22 cellular contexts compared by ENCODE assay signal in the genomic region with DNA sequence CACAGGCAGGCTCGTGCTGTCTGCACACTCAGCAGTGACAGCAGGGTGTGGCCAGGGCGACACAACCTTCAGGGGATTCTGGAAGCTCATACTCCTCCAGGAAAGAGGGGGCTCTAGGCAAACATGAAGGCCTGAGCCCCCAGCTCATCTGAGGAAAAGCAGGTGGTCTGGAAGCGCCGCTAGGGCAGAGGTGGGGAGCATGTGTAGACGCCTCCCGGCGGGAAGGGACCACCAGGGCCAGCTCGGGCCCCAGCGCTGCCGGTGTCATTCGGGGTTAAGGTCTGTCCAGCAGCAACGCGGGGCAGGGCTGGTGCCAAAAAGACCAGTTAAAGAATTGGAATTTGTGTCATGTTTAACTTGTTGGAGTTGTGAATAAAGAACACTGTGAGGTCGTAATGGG. TPM values are rescaled to one million over a fixed set of nuclear protein-coding genes. Genes with fewer than 3 reads are reported as not detected.
DNase-seq lines count a peak whose midpoint lies in the region; ATAC-seq and TF ChIP-seq lines count a peak whose summit lies in the region.
"Had no signal": no experiment of that assay in that cellular context is flagged by ENCODE, and none has a peak within 500 bp of the region (broad histone marks: within the 10 kb centered on the region; RNA-seq: fewer than 3 reads in every experiment).

No MANE protein-coding gene starts in this region.

- no peak overlapping the region for H3K4me3 ChIP-seq in Caco-2 (ENCODE audit: low read depth, low read length)
- H3K4me3 ChIP-seq: MG63 had no signal

- H3K27me3 Mint-ChIP-seq in Caco-2 (ENCODE audit: insufficient read depth, unreplicated experiment) (no peaks in the 10 kb centered on the region), T-helper 17 cell (no peaks in the 10 kb centered on the region), brain (no peaks in the 10 kb centered on the region)

- H3K4me1 ChIP-seq in Caco-2 = peaks cover 6% of the 10 kb centered on the region; the same call in 1 of the 2 replicates

- peaks cover 70% of the 10 kb centered on the region for H3K36me3 Mint-ChIP-seq in Caco-2 (ENCODE audit: insufficient read depth, unreplicated experiment)
- peaks cover 15% of the 10 kb centered on the region for H3K36me3 Mint-ChIP-seq in T-helper 17 cell (ENCODE audit: low read depth)
- H3K36me3 Mint-ChIP-seq in brain = peaks cover 65% of the 10 kb centered on the region

- H3K9me3 ChIP-seq in Caco-2 (no peaks in the 10 kb centered on the region), T-helper 17 cell (ENCODE audit: control insufficient read depth, low read length, poor library complexity, severe bottlenecking) (no peaks in the 10 kb centered on the region)

- no peak for ATAC-seq in T-helper 17 cell
- ATAC-seq in HG03469 (IDR thresholded peaks at IDR 0.05; ENCODE audit: unreplicated experiment) = no peak
- no peak for ATAC-seq in GM21515 (IDR thresholded peaks at IDR 0.05; ENCODE audit: unreplicated experiment)
- ATAC-seq: Right ventricle myocardium inferior had no signal

- DNase-seq in Caco-2 (no peak), T-helper 17 cell (no peak), iPS-NIHi11 (ENCODE audit: low spot score) (no peak), NCI-H2171 (lab: John Stamatoyannopoulos, UW) (no peak)
- DNase-seq: ACHN, DMS 273 treated with DMSO at 0.1 percent for 48 hours, DND-41, HFFc6, IMR-90, MG63, NCI-H1048, NCI-H146, NCI-H2081, NCI-H510A, NCI-H748 treated with DMSO at 0.1 percent for 48 hours had no signal

- peak overlapping the region; percentile 95 for H3K27ac ChIP-seq in layer of hippocampus (ENCODE audit: low read depth, low read length)
- H3K27ac ChIP-seq: HL-60 had no signal

- CTCF ChIA-PET in Caco-2 (lab: Charles Lee) = no interaction called here

- TF ChIP-seq CTCF in Caco-2 (IDR thresholded peaks at IDR 0.05; ENCODE audit: insufficient read depth in 1 of 2, low read depth in 1 of 2, low read length in 1 of 2, severe bottlenecking in 1 of 2, unreplicated experiment in 1 of 2) (no peak), brain (conservative IDR thresholded peaks at IDR 0.05) (no peak)

- H3K27me3 ChIP-seq in Caco-2 (replicated peaks; ENCODE audit: control insufficient read depth, insufficient read depth, low read length) (no peaks in the 10 kb centered on the region), layer of hippocampus (ENCODE audit: control insufficient read depth, insufficient read depth, low read length) (no peaks in the 10 kb centered on the region)
- H3K27me3 ChIP-seq: MG63 had no signal

- POLR2A ChIA-PET in Caco-2 (lab: Charles Lee) = no interaction called here

- no TSS peak for BruUV-seq in Caco-2 (replicated peaks; lab: Mats Ljungman, UMichigan)

- intact Hi-C loops in Caco-2 (cut with micrococcal nuclease; ENCODE audit: unreplicated experiment) = no loop called here

- H3K9me3 Mint-ChIP-seq in Caco-2 (ENCODE audit: unreplicated experiment) (no peaks in the 10 kb centered on the region), brain (no peaks in the 10 kb centered on the region)
- H3K9me3 Mint-ChIP-seq: CD14-positive monocyte, HFFc6 had no signal

- no peak overlapping the region for H3K4me3 Mint-ChIP-seq in Caco-2 (ENCODE audit: unreplicated experiment)
- no peak overlapping the region for H3K4me3 Mint-ChIP-seq in T-helper 17 cell
- no peak overlapping the region for H3K4me3 Mint-ChIP-seq in brain
- H3K4me3 Mint-ChIP-seq: CD14-positive monocyte, HFFc6 had no signal

- H3K27ac Mint-ChIP-seq in Caco-2 (ENCODE audit: unreplicated experiment) = peak overlapping the region; percentile 79
- peak overlapping the region; percentile 37 for H3K27ac Mint-ChIP-seq in T-helper 17 cell
- peak overlapping the region in 3 of 5 experiments; percentile 47 to 51 (median 48) for H3K27ac Mint-ChIP-seq in brain
- H3K27ac Mint-ChIP-seq: CD14-positive monocyte, HFFc6 had no signal

- peaks cover 2% of the 10 kb centered on the region; the same call in 1 of the 2 replicates for H3K36me3 ChIP-seq in Caco-2 (ENCODE audit: control insufficient read depth, insufficient read depth, low read length)

- H3K4me1 Mint-ChIP-seq in Caco-2 (ENCODE audit: low read depth, unreplicated experiment) (no peaks in the 10 kb centered on the region), T-helper 17 cell (peaks cover 5% of the 10 kb centered on the region), brain (peaks cover 11% of the 10 kb centered on the region)
- H3K4me1 Mint-ChIP-seq: CD14-positive monocyte had no signal

RNA-seq across cellular contexts. Expression of a gene that starts 39.3 kb away (rescaled TPM):
- 45.0 and 47.9 TPM in 2 replicates for total RNA-seq in Caco-2 (2022)
- total RNA-seq in T-helper 17 cell = 10 to 100 TPM; 43.6 to 45.0 TPM
- polyA plus RNA-seq in brain (ENCODE audit: insufficient read depth, low read depth, low replicate concordance) = 17.9 TPM
